In genomic region chr2:18410543-18410942, GRCh38 we compare ENCODE assay signal across 25 cellular contexts.
"Had no signal": no experiment of that assay in that cellular context is flagged by ENCODE, and none has a peak within 500 bp of the region (broad histone marks: within the 10 kb centered on the region; RNA-seq: fewer than 3 reads in every experiment).

No MANE protein-coding gene starts in this region.

- H3K36me3 Mint-ChIP-seq: activated CD8-positive, alpha-beta memory T cell treated with anti-CD3 and anti-CD28 coated beads, Interleukin-2, amount 10 ng/mL, durations not matched to agents 7 days and 5 days; naive thymus-derived CD4-positive, alpha-beta T cell; stimulated activated naive B cell treated with anti-CD40 and anti-IgM and Interleukin-4, amounts not matched to agents 10 μg/mL and 1 μg/mL and 100 μg/mL, for 72 hours; type B pancreatic cell had no signal

- H3K36me3 ChIP-seq: esophagus muscularis mucosa, heart left ventricle, left lung, vagina had no signal

- H3K9me3 Mint-ChIP-seq: activated CD8-positive, alpha-beta T cell treated with anti-CD3 and anti-CD28 coated beads for 36 hours; activated naive CD8-positive, alpha-beta T cell treated with anti-CD3 and anti-CD28 coated beads, Interleukin-2, amount 50 U/mL, for 24 hours; stimulated activated naive B cell treated with anti-CD40 and anti-IgM and Interleukin-4, amounts not matched to agents 10 μg/mL and 1 μg/mL and 100 μg/mL, for 72 hours; T-helper 1 cell treated with Interleukin-12 subunit alpha and Interleukin-12 subunit beta and Interleukin-4 antibody, amounts not matched to agents 30 μg/mL and 1 μg/mL, for 36 hours; type B pancreatic cell had no signal

- H3K4me3 ChIP-seq: body of pancreas, esophagus muscularis mucosa, heart left ventricle, left lung, lung, testis, vagina had no signal

- H3K4me3 Mint-ChIP-seq: activated CD8-positive, alpha-beta memory T cell treated with anti-CD3 and anti-CD28 coated beads, Interleukin-2, amount 10 ng/mL, durations not matched to agents 7 days and 5 days; activated CD8-positive, alpha-beta T cell treated with anti-CD3 and anti-CD28 coated beads for 36 hours; activated naive CD8-positive, alpha-beta T cell treated with anti-CD3 and anti-CD28 coated beads, Interleukin-2, amount 50 U/mL, for 24 hours; naive thymus-derived CD4-positive, alpha-beta T cell; stimulated activated naive B cell treated with anti-CD40 and anti-IgM and Interleukin-4, amounts not matched to agents 10 μg/mL and 1 μg/mL and 100 μg/mL, for 72 hours; T-helper 1 cell treated with Interleukin-12 subunit alpha and Interleukin-12 subunit beta and Interleukin-4 antibody, amounts not matched to agents 30 μg/mL and 1 μg/mL, for 36 hours; type B pancreatic cell had no signal

- H3K27ac ChIP-seq: body of pancreas, esophagus muscularis mucosa, heart left ventricle, left lung, testis, vagina had no signal

- H3K27ac Mint-ChIP-seq: activated CD8-positive, alpha-beta memory T cell treated with anti-CD3 and anti-CD28 coated beads, Interleukin-2, amount 10 ng/mL, durations not matched to agents 7 days and 5 days; activated CD8-positive, alpha-beta T cell treated with anti-CD3 and anti-CD28 coated beads for 36 hours; activated naive CD8-positive, alpha-beta T cell treated with anti-CD3 and anti-CD28 coated beads, Interleukin-2, amount 50 U/mL, for 24 hours; naive thymus-derived CD4-positive, alpha-beta T cell; progenitor cell of endocrine pancreas; stimulated activated naive B cell treated with anti-CD40 and anti-IgM and Interleukin-4, amounts not matched to agents 10 μg/mL and 1 μg/mL and 100 μg/mL, for 72 hours; T-helper 1 cell treated with Interleukin-12 subunit alpha and Interleukin-12 subunit beta and Interleukin-4 antibody, amounts not matched to agents 30 μg/mL and 1 μg/mL, for 36 hours; type B pancreatic cell had no signal

- DNase-seq: activated CD4-positive, alpha-beta T cell treated with anti-CD3 and anti-CD28 coated beads for 48 hours; activated CD8-positive, alpha-beta memory T cell treated with anti-CD3 and anti-CD28 coated beads, Interleukin-2, amount 10 ng/mL, durations not matched to agents 7 days and 5 days; activated CD8-positive, alpha-beta T cell treated with anti-CD3 and anti-CD28 coated beads for 36 hours; activated effector memory CD4-positive, alpha-beta T cell treated with anti-CD3 and anti-CD28 coated beads, Interleukin-2, amount 50 U/mL, for 16 hours; activated naive CD4-positive, alpha-beta T cell treated with anti-CD3 and anti-CD28 coated beads, Interleukin-2, amount 50 U/mL, for 16 hours; activated naive CD8-positive, alpha-beta T cell treated with anti-CD3 and anti-CD28 coated beads, Interleukin-2, amount 50 U/mL, for 24 hours; activated T-cell treated with anti-CD3 and anti-CD28 coated beads for 4 hours; body of pancreas; caudate nucleus; dermis blood vessel endothelial cell; effector CD8-positive, alpha-beta T cell; heart left ventricle; left lung; naive thymus-derived CD4-positive, alpha-beta T cell; retina; stimulated activated CD4-positive, alpha-beta T cell treated with anti-CD3 and anti-CD28 coated beads, Interleukin-2, amount 100 ng/mL, for 48 hours; stimulated activated CD8-positive, alpha-beta memory T cell treated with anti-CD3 and anti-CD28 coated beads, Interleukin-4, amount 100 ng/mL, for 48 hours; stimulated activated naive B cell treated with anti-CD40 and anti-IgM and Interleukin-4, amounts not matched to agents 10 μg/mL and 1 μg/mL and 100 μg/mL, for 72 hours; testis had no signal

- H3K27me3 ChIP-seq: body of pancreas, esophagus muscularis mucosa, heart left ventricle, left lung, testis, vagina had no signal

- ATAC-seq: activated CD8-positive, alpha-beta memory T cell treated with anti-CD3 and anti-CD28 coated beads, Interleukin-2, amount 10 ng/mL, durations not matched to agents 7 days and 5 days; activated CD8-positive, alpha-beta T cell treated with anti-CD3 and anti-CD28 coated beads for 36 hours; activated naive CD8-positive, alpha-beta T cell treated with anti-CD3 and anti-CD28 coated beads, Interleukin-2, amount 50 U/mL, for 24 hours; body of pancreas; heart left ventricle; left lung; naive thymus-derived CD4-positive, alpha-beta T cell; stimulated activated naive B cell treated with anti-CD40 and anti-IgM and Interleukin-4, amounts not matched to agents 10 μg/mL and 1 μg/mL and 100 μg/mL, for 72 hours had no signal

- H3K9me3 ChIP-seq: body of pancreas, esophagus muscularis mucosa, heart left ventricle, left lung, testis, vagina had no signal

- H3K4me1 Mint-ChIP-seq: activated CD8-positive, alpha-beta memory T cell treated with anti-CD3 and anti-CD28 coated beads, Interleukin-2, amount 10 ng/mL, durations not matched to agents 7 days and 5 days; activated naive CD8-positive, alpha-beta T cell treated with anti-CD3 and anti-CD28 coated beads, Interleukin-2, amount 50 U/mL, for 24 hours; naive thymus-derived CD4-positive, alpha-beta T cell; stimulated activated naive B cell treated with anti-CD40 and anti-IgM and Interleukin-4, amounts not matched to agents 10 μg/mL and 1 μg/mL and 100 μg/mL, for 72 hours had no signal

- H3K4me1 ChIP-seq: body of pancreas, left lung, testis, vagina had no signal
